Comparison of ENCODE assay signal across 19 cellular contexts in genomic region chr14:31843361-31844091, GRCh38.
DNase-seq lines count a peak whose midpoint lies in the region; ATAC-seq and TF ChIP-seq lines count a peak whose summit lies in the region.
"Had no signal": no experiment of that assay in that cellular context is flagged by ENCODE, and none has a peak within 500 bp of the region (broad histone marks: within the 10 kb centered on the region; RNA-seq: fewer than 3 reads in every experiment).

No MANE protein-coding gene starts in this region.

- no peak for TF ChIP-seq CTCF in MCF 10A (IDR thresholded peaks at IDR 0.05; ENCODE audit: unreplicated experiment)
- no peak for TF ChIP-seq CTCF in breast epithelium (IDR thresholded peaks at IDR 0.05)
- TF ChIP-seq CTCF in PC-3 (conservative IDR thresholded peaks at IDR 0.05; ENCODE audit: low read depth, low read length): no peak
- no peak for TF ChIP-seq CTCF in transverse colon (IDR thresholded peaks at IDR 0.05)

- H3K27ac ChIP-seq in breast epithelium (no peak overlapping the region), PC-3 (ENCODE audit: low read length) (no peak overlapping the region), transverse colon (peak overlapping the region; percentile 47 to 70 (median 67))
- H3K27ac ChIP-seq: heart left ventricle, thyroid gland had no signal

- H3K9ac ChIP-seq in PC-3 (ENCODE audit: low read length): no peak overlapping the region

- H3K36me3 ChIP-seq in breast epithelium: no peaks in the 10 kb centered on the region
- H3K36me3 ChIP-seq in PC-3 (ENCODE audit: low read depth, low read length): no peaks in the 10 kb centered on the region
- H3K36me3 ChIP-seq in transverse colon: no peaks in the 10 kb centered on the region
- H3K36me3 ChIP-seq: heart left ventricle, thyroid gland had no signal

- H3K4me1 ChIP-seq in breast epithelium (no peaks in the 10 kb centered on the region), PC-3 (ENCODE audit: insufficient read depth, low read length) (no peaks in the 10 kb centered on the region), transverse colon (peaks cover 0 to 26% (median 6%) of the 10 kb centered on the region in 4 donors)
- H3K4me1 ChIP-seq: thyroid gland had no signal

- no peak overlapping the region for H3K4me2 ChIP-seq in PC-3 (ENCODE audit: low read length)

- no peak overlapping the region for H3K4me3 Mint-ChIP-seq in MCF 10A (ENCODE audit: unreplicated experiment)
- H3K4me3 Mint-ChIP-seq: activated T-helper 17 cell treated with anti-CD3 and anti-CD28 coated beads, Interleukin-2, amount 50 U/mL, for 72 hours; effector memory CD8-positive, alpha-beta T cell; T-helper 1 cell treated with Interleukin-12 subunit alpha and Interleukin-12 subunit beta and Interleukin-4 antibody, amounts not matched to agents 30 μg/mL and 1 μg/mL, for 36 hours had no signal

- no peak overlapping the region for H3K27ac Mint-ChIP-seq in MCF 10A (ENCODE audit: low read depth, unreplicated experiment)
- H3K27ac Mint-ChIP-seq: activated T-helper 17 cell treated with anti-CD3 and anti-CD28 coated beads, Interleukin-2, amount 50 U/mL, for 72 hours; effector memory CD8-positive, alpha-beta T cell; T-helper 1 cell treated with Interleukin-12 subunit alpha and Interleukin-12 subunit beta and Interleukin-4 antibody, amounts not matched to agents 30 μg/mL and 1 μg/mL, for 36 hours had no signal

- no peaks in the 10 kb centered on the region for H3F3A ChIP-seq in PC-3 (ENCODE audit: low read length, unreplicated experiment)

- POLR2A ChIA-PET in MCF 10A (lab: Yijun Ruan, JAX): interaction anchor here (0.6 kb wide), 1 partner anchor 145 kb away, joined by 3 read pairs; no protein-coding TSS in a partner anchor
- POLR2A ChIA-PET in PC-3 (lab: Charles Lee; ENCODE audit: unreplicated experiment): no interaction called here

- no peak overlapping the region for H2AFZ ChIP-seq in PC-3 (ENCODE audit: low read length)

- TF ChIP-seq POLR2A in breast epithelium (IDR thresholded peaks at IDR 0.05): no peak
- TF ChIP-seq POLR2A in transverse colon (IDR thresholded peaks at IDR 0.05): peak; percentile 28

- no peaks in the 10 kb centered on the region for H3K9me2 ChIP-seq in PC-3 (replicated peaks; ENCODE audit: low read length)

- no peaks in the 10 kb centered on the region for H4K20me1 ChIP-seq in PC-3 (ENCODE audit: low read length)

- WGBS in transverse colon (ENCODE audit: low coverage in 1 of 2), 2 donors: 71 to 75% methylated on average over 1 of the region's 1 CpG

- no peaks in the 10 kb centered on the region for H3K27me3 Mint-ChIP-seq in MCF 10A (ENCODE audit: insufficient read depth, unreplicated experiment)
- H3K27me3 Mint-ChIP-seq: activated T-helper 17 cell treated with anti-CD3 and anti-CD28 coated beads, Interleukin-2, amount 50 U/mL, for 72 hours; effector memory CD8-positive, alpha-beta T cell had no signal

- CTCF ChIA-PET in MCF 10A (lab: Yijun Ruan, JAX): interaction anchor here (0.5 to 0.6 kb wide), 3 partner anchors 61 to 708 kb away, joined by 3 to 4 read pairs (median 4); no protein-coding TSS in a partner anchor
- CTCF ChIA-PET in PC-3 (lab: Charles Lee): no interaction called here

- H3K36me3 Mint-ChIP-seq in MCF 10A (ENCODE audit: insufficient read depth, unreplicated experiment): peaks cover 10% of the 10 kb centered on the region

- BruUV-seq in MCF 10A (replicated peaks; lab: Mats Ljungman, UMichigan): no TSS peak
- no TSS peak for BruUV-seq in PC-3 (replicated peaks; lab: Mats Ljungman, UMichigan)

- H3K9me3 ChIP-seq in breast epithelium (no peaks in the 10 kb centered on the region), PC-3 (ENCODE audit: low read length) (no peaks in the 10 kb centered on the region), transverse colon (no peaks in the 10 kb centered on the region)
- H3K9me3 ChIP-seq: heart left ventricle, thyroid gland had no signal

- H3K4me3 ChIP-seq in breast epithelium (no peak overlapping the region), PC-3 (ENCODE audit: low read length) (no peak overlapping the region), transverse colon (no peak overlapping the region)
- H3K4me3 ChIP-seq: heart left ventricle, thyroid gland had no signal

- intact Hi-C loops in MCF 10A (cut with micrococcal nuclease): no loop called here
- intact Hi-C loops in breast epithelium (cut with DNase I; ENCODE audit: low total_unique reads): no loop called here
- intact Hi-C loops in PC-3 (cut with micrococcal nuclease): no loop called here
- intact Hi-C loops in transverse colon (cut with DNase I; ENCODE audit: low total_unique reads): no loop called here

- DNase-seq in MCF 10A (ENCODE audit: unreplicated experiment) (peak; percentile 9), breast epithelium (ENCODE audit: low spot score in 2 of 2) (no peak), PC-3 (no peak), fibroblast of peridontal ligament (ENCODE audit: extremely low read depth) (peak; percentile 4), transverse colon (peak; percentile 34), NCI-H524 treated with DMSO at 0.1 percent for 48 hours (lab: John Stamatoyannopoulos, UW) (no peak), LoVo (ENCODE audit: low spot score) (no peak)
- DNase-seq: activated CD4-positive, alpha-beta T cell treated with anti-CD3 and anti-CD28 coated beads for 4 hours; effector memory CD8-positive, alpha-beta T cell; heart left ventricle; NCI-H2227 treated with DMSO at 0.1 percent for 48 hours; nucleus accumbens; stimulated activated CD4-positive, alpha-beta T cell treated with anti-CD3 and anti-CD28 coated beads, Interleukin-15, amount 100 ng/mL, for 24 hours; thyroid gland had no signal

- TF ChIP-seq EP300 in transverse colon (IDR thresholded peaks at IDR 0.05; ENCODE audit: low read depth): no peak

- no peaks in the 10 kb centered on the region for H3K27me3 ChIP-seq in breast epithelium
- no peaks in the 10 kb centered on the region for H3K27me3 ChIP-seq in PC-3 (ENCODE audit: low read length)
- no peaks in the 10 kb centered on the region for H3K27me3 ChIP-seq in transverse colon
- H3K27me3 ChIP-seq: heart left ventricle, thyroid gland had no signal

- H3K4me1 Mint-ChIP-seq in MCF 10A (ENCODE audit: insufficient read depth, unreplicated experiment): peaks cover 10% of the 10 kb centered on the region
- H3K4me1 Mint-ChIP-seq: activated T-helper 17 cell treated with anti-CD3 and anti-CD28 coated beads, Interleukin-2, amount 50 U/mL, for 72 hours had no signal

- in situ Hi-C loops in transverse colon (cut with MboI; ENCODE audit: low pct_ligation_motif_present in 1 of 4, low pct_unique_long_range_greater_than_20kb in 1 of 4, low sequenced_read_pairs in 3 of 4): no loop called here

- H3K9me3 Mint-ChIP-seq in MCF 10A (ENCODE audit: unreplicated experiment): peaks cover 8% of the 10 kb centered on the region
- H3K9me3 Mint-ChIP-seq: activated T-helper 17 cell treated with anti-CD3 and anti-CD28 coated beads, Interleukin-2, amount 50 U/mL, for 72 hours; T-helper 1 cell treated with Interleukin-12 subunit alpha and Interleukin-12 subunit beta and Interleukin-4 antibody, amounts not matched to agents 30 μg/mL and 1 μg/mL, for 36 hours had no signal

- ATAC-seq in PC-3 (peak; percentile 22; the same call in 1 of the 2 replicates), GM21717 (IDR thresholded peaks at IDR 0.05; ENCODE audit: unreplicated experiment) (no peak)
- ATAC-seq: activated T-helper 17 cell treated with anti-CD3 and anti-CD28 coated beads, Interleukin-2, amount 50 U/mL, for 72 hours; effector memory CD8-positive, alpha-beta T cell; left lobe of liver; Panc1 had no signal

- no peaks in the 10 kb centered on the region for H3K79me2 ChIP-seq in PC-3 (ENCODE audit: low read length)

Comparison
In these comparisons a context has a peak if more than half of its experiments do, and no peak if none do; other contexts are left out.
1. DNase-seq: peak in MCF 10A (single experiment), fibroblast of peridontal ligament (single experiment) and transverse colon (single experiment); none in breast epithelium (0 of 2), PC-3 (single experiment), NCI-H524 treated with DMSO at 0.1 percent for 48 hours (single experiment) and LoVo (single experiment).
2. H3K27ac ChIP-seq: peak in transverse colon (4 of 4); none in breast epithelium (0 of 2) and PC-3 (single experiment).